ENCODE assay signal across 33 cellular contexts in genomic region chr7:155872678-155873369, GRCh38.
"Had no signal": no experiment of that assay in that cellular context is flagged by ENCODE, and none has a peak within 500 bp of the region (broad histone marks: within the 10 kb centered on the region; RNA-seq: fewer than 3 reads in every experiment).

No MANE protein-coding gene starts in this region.

- H3K4me1 ChIP-seq: adrenal gland, body of pancreas, foreskin keratinocyte, heart left ventricle, left lung, prostate gland, suprapubic skin, tibial artery, upper lobe of right lung had no signal

- H3K36me3 ChIP-seq: adrenal gland, heart left ventricle, left lung, neutrophil, ovary, prostate gland, suprapubic skin, tibial artery, upper lobe of right lung had no signal

- H3K4me3 ChIP-seq: adrenal gland, body of pancreas, dorsolateral prefrontal cortex, heart left ventricle, left lung, lung, ovary, prostate gland, smooth muscle cell, suprapubic skin, tibial artery, upper lobe of right lung had no signal

- DNase-seq: activated CD4-positive, alpha-beta T cell treated with anti-CD3 and anti-CD28 coated beads for 48 hours; activated CD4-positive, alpha-beta T cell treated with anti-CD3 and anti-CD28 coated beads, Interleukin-2, amount 50 U/mL, for 48 hours; activated naive CD4-positive, alpha-beta T cell treated with anti-CD3 and anti-CD28 coated beads for 36 hours; activated naive CD8-positive, alpha-beta T cell treated with anti-CD3 and anti-CD28 coated beads for 36 hours; activated T-cell treated with anti-CD3 and anti-CD28 coated beads for 4 hours; activated T-cell treated with anti-CD3 and anti-CD28 coated beads, Interleukin-2, amount 50 U/mL, for 72 hours; aorta; body of pancreas; dorsolateral prefrontal cortex; effector memory CD8-positive, alpha-beta T cell; foreskin keratinocyte; hypothalamus; immature natural killer cell; left lung; mesendoderm; naive B cell; nephron progenitor cell; ovary; SK-N-SH; stimulated activated CD4-positive, alpha-beta T cell treated with anti-CD3 and anti-CD28 coated beads, Interleukin-1b, Interleukin-23, amount 100 ng/mL, for 48 hours; stimulated activated naive CD4-positive, alpha-beta T cell; SW 1271; T-helper 9 cell; tibial artery; upper lobe of right lung had no signal

- H3K9me3 ChIP-seq: adrenal gland, body of pancreas, heart left ventricle, left lung, neutrophil, ovary, prostate gland, SK-N-SH, suprapubic skin, tibial artery, upper lobe of right lung had no signal

- H3K27me3 ChIP-seq: adrenal gland, body of pancreas, foreskin keratinocyte, left lung, ovary, upper lobe of right lung had no signal

- H3K27ac ChIP-seq: adrenal gland, body of pancreas, dorsolateral prefrontal cortex, foreskin keratinocyte, heart left ventricle, left lung, neutrophil, ovary, prostate gland, suprapubic skin, tibial artery, upper lobe of right lung, VCaP had no signal
